Comparison of ENCODE assay signal across 22 cellular contexts in the genomic region with DNA sequence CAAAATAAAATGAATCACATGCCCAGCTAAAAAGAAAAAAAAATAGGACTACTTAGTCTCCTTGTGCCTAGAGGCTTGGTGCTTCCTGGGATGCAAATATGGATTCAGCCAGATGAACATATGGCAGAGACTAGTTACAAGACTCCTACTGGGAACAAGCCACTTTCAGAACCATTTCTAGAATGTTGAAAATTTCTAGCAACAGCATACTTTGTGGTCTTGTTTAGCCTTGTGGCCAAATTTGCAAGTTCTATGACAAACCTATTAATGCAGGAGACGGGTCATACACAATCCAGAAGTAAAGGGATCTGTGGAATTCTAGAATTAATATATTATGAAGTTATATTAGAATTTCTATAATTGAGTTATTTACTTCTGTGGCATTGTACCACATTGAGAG.
"Had no signal": no experiment of that assay in that cellular context is flagged by ENCODE, and none has a peak within 500 bp of the region (broad histone marks: within the 10 kb centered on the region; RNA-seq: fewer than 3 reads in every experiment).

No MANE protein-coding gene starts in this region.

- H3K27me3 Mint-ChIP-seq: activated B cell treated with CpG ODN at 0.5 μM for 24 hours; naive B cell; stimulated activated naive B cell treated with anti-CD40 and anti-IgM and Interleukin-4, amounts not matched to agents 10 μg/mL and 1 μg/mL and 100 μg/mL, for 72 hours had no signal

- H3K36me3 Mint-ChIP-seq: activated naive CD4-positive, alpha-beta T cell treated with anti-CD3 and anti-CD28 coated beads, Interleukin-2, amount 50 U/mL, for 72 hours; mesothelial cell of epicardium; naive B cell; stimulated activated naive B cell treated with anti-CD40 and anti-IgM and Interleukin-4, amounts not matched to agents 10 μg/mL and 1 μg/mL and 100 μg/mL, for 72 hours had no signal

- DNase-seq: activated B cell treated with CpG ODN at 0.5 μM for 24 hours; activated naive CD4-positive, alpha-beta T cell; activated T-cell treated with anti-CD3 and anti-CD28 coated beads for 4 hours; activated T-cell treated with anti-CD3 and anti-CD28 coated beads, Interleukin-2, amount 50 U/mL, for 72 hours; aorta; brain microvascular endothelial cell; dorsolateral prefrontal cortex; effector memory CD4-positive, alpha-beta T cell; islet precursor cell; left ventricle myocardium superior; mammary epithelial cell; naive B cell; nephron progenitor cell; pancreas; psoas muscle; stimulated activated CD4-positive, alpha-beta T cell treated with anti-CD3 and anti-CD28 coated beads, Interleukin-15, amount 100 ng/mL, for 24 hours; stimulated activated CD4-positive, alpha-beta T cell treated with anti-CD3 and anti-CD28 coated beads, Interleukin-2, amount 100 ng/mL, for 24 hours; stimulated activated naive B cell treated with anti-CD40 and anti-IgM and Interleukin-4, amounts not matched to agents 10 μg/mL and 1 μg/mL and 100 μg/mL, for 72 hours had no signal

- H3K9me3 Mint-ChIP-seq: activated B cell treated with CpG ODN at 0.5 μM for 24 hours; activated naive CD4-positive, alpha-beta T cell treated with anti-CD3 and anti-CD28 coated beads, Interleukin-2, amount 50 U/mL, for 72 hours; activated T-cell treated with anti-CD3 and anti-CD28 coated beads, Interleukin-2, amount 50 U/mL, for 72 hours; mesothelial cell of epicardium; naive B cell; nephron progenitor cell; stimulated activated naive B cell treated with anti-CD40 and anti-IgM and Interleukin-4, amounts not matched to agents 10 μg/mL and 1 μg/mL and 100 μg/mL, for 72 hours; T-helper 2 cell treated with Interferon-gamma antibody and Interleukin-4, amounts not matched to agents 5 μg/mL and 100 μg/mL, for 36 hours had no signal

- ATAC-seq: activated naive CD4-positive, alpha-beta T cell treated with anti-CD3 and anti-CD28 coated beads, Interleukin-2, amount 50 U/mL, for 72 hours; activated T-cell treated with anti-CD3 and anti-CD28 coated beads, Interleukin-2, amount 50 U/mL, for 72 hours; gastroesophageal sphincter; left ventricle myocardium superior; pancreas; psoas muscle; stimulated activated naive B cell treated with anti-CD40 and anti-IgM and Interleukin-4, amounts not matched to agents 10 μg/mL and 1 μg/mL and 100 μg/mL, for 72 hours had no signal

- H3K4me3 Mint-ChIP-seq: activated B cell treated with CpG ODN at 0.5 μM for 24 hours; activated T-cell treated with anti-CD3 and anti-CD28 coated beads, Interleukin-2, amount 50 U/mL, for 72 hours; mesothelial cell of epicardium; naive B cell; nephron progenitor cell; stimulated activated naive B cell treated with anti-CD40 and anti-IgM and Interleukin-4, amounts not matched to agents 10 μg/mL and 1 μg/mL and 100 μg/mL, for 72 hours; T-helper 2 cell treated with Interferon-gamma antibody and Interleukin-4, amounts not matched to agents 5 μg/mL and 100 μg/mL, for 36 hours had no signal

- H3K4me1 Mint-ChIP-seq: activated B cell treated with CpG ODN at 0.5 μM for 24 hours; naive B cell; nephron progenitor cell; stimulated activated naive B cell treated with anti-CD40 and anti-IgM and Interleukin-4, amounts not matched to agents 10 μg/mL and 1 μg/mL and 100 μg/mL, for 72 hours had no signal

- H3K27ac Mint-ChIP-seq: activated B cell treated with CpG ODN at 0.5 μM for 24 hours; activated naive CD4-positive, alpha-beta T cell treated with anti-CD3 and anti-CD28 coated beads, Interleukin-2, amount 50 U/mL, for 72 hours; activated T-cell treated with anti-CD3 and anti-CD28 coated beads, Interleukin-2, amount 50 U/mL, for 72 hours; mesothelial cell of epicardium; naive B cell; nephron progenitor cell; stimulated activated naive B cell treated with anti-CD40 and anti-IgM and Interleukin-4, amounts not matched to agents 10 μg/mL and 1 μg/mL and 100 μg/mL, for 72 hours; T-helper 2 cell treated with Interferon-gamma antibody and Interleukin-4, amounts not matched to agents 5 μg/mL and 100 μg/mL, for 36 hours had no signal
